ENCODE assay signal across 1 cellular context in the genomic region with DNA sequence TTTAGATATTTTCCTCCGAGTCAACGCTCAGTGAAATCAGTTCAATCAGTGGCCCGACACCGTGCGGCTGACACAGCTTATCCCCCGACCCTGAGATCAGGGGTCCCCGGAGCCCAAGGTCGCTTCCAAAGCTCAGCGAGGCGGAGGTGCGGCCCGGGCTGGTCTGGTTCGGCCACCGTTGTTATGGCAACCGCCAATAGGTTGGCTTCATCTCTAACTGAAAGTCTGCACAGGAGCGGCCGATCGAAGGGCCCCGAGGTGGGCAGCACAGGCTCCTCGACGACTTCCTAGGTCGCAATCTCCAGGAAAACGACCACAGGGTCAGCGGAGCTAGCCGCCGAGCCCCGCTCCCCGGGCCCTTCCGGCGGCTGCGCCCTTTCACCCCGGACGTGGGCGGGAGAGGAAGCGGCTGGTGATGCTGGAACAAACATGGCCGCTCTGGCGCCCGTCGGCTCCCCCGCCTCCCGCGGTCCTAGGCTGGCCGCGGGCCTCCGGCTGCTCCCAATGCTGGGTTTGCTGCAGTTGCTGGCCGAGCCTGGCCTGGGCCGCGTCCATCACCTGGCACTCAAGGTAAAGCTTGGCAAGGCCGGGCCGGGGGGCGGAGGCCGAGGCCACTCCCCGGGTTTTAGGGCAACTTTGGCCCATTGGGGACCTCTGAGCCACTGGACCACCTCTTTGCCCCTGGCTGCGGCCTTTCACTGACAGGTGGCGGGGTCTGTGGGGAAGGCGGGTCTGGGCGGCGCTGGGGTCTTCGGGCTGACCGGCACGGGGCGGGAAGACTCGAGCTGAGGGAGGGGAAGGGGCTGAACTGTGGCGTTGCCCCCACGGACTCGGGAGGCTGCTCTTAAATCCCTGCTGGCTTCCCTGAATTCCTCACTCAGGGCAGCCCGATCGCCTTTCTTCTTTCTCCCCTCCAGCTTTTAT.
TF ChIP-seq lines count a peak whose summit lies in the region.

Gene GPR107 (plus strand): TSS at position 403 of the 924 bp plus-strand sequence. CDS start 27 bp downstream, at position 430.

TF ChIP-seq in HepG2, 621 proteins besides CTCF, POLR2A, EP300 and RAD21 (continued from another document and continues in another):
- TF ChIP-seq ZNF10 (CRISPR knock-in tag; IDR thresholded peaks at IDR 0.05; ENCODE audit: borderline replicate concordance, low read depth), result no peak
- TF ChIP-seq YEATS4 (CRISPR knock-in tag; IDR thresholded peaks at IDR 0.05; ENCODE audit: borderline replicate concordance), result peak; percentile 88
- no peak for TF ChIP-seq DNMT1 (CRISPR knock-in tag; IDR thresholded peaks at IDR 0.05)
- no peak for TF ChIP-seq HOXA9 (CRISPR knock-in tag; IDR thresholded peaks at IDR 0.05; ENCODE audit: borderline replicate concordance)
- TF ChIP-seq MYPOP (CRISPR knock-in tag; IDR thresholded peaks at IDR 0.05), result no peak
- TF ChIP-seq ZNF549 (CRISPR knock-in tag; IDR thresholded peaks at IDR 0.05), result no peak
- TF ChIP-seq ZNF232 (CRISPR knock-in tag; IDR thresholded peaks at IDR 0.05; ENCODE audit: borderline replicate concordance), result no peak; the same call in 1 of the 2 replicates
- TF ChIP-seq SKI (IDR thresholded peaks at IDR 0.05; ENCODE audit: partially characterized antibody), result peak; percentile 74
- TF ChIP-seq, protein P1, sequence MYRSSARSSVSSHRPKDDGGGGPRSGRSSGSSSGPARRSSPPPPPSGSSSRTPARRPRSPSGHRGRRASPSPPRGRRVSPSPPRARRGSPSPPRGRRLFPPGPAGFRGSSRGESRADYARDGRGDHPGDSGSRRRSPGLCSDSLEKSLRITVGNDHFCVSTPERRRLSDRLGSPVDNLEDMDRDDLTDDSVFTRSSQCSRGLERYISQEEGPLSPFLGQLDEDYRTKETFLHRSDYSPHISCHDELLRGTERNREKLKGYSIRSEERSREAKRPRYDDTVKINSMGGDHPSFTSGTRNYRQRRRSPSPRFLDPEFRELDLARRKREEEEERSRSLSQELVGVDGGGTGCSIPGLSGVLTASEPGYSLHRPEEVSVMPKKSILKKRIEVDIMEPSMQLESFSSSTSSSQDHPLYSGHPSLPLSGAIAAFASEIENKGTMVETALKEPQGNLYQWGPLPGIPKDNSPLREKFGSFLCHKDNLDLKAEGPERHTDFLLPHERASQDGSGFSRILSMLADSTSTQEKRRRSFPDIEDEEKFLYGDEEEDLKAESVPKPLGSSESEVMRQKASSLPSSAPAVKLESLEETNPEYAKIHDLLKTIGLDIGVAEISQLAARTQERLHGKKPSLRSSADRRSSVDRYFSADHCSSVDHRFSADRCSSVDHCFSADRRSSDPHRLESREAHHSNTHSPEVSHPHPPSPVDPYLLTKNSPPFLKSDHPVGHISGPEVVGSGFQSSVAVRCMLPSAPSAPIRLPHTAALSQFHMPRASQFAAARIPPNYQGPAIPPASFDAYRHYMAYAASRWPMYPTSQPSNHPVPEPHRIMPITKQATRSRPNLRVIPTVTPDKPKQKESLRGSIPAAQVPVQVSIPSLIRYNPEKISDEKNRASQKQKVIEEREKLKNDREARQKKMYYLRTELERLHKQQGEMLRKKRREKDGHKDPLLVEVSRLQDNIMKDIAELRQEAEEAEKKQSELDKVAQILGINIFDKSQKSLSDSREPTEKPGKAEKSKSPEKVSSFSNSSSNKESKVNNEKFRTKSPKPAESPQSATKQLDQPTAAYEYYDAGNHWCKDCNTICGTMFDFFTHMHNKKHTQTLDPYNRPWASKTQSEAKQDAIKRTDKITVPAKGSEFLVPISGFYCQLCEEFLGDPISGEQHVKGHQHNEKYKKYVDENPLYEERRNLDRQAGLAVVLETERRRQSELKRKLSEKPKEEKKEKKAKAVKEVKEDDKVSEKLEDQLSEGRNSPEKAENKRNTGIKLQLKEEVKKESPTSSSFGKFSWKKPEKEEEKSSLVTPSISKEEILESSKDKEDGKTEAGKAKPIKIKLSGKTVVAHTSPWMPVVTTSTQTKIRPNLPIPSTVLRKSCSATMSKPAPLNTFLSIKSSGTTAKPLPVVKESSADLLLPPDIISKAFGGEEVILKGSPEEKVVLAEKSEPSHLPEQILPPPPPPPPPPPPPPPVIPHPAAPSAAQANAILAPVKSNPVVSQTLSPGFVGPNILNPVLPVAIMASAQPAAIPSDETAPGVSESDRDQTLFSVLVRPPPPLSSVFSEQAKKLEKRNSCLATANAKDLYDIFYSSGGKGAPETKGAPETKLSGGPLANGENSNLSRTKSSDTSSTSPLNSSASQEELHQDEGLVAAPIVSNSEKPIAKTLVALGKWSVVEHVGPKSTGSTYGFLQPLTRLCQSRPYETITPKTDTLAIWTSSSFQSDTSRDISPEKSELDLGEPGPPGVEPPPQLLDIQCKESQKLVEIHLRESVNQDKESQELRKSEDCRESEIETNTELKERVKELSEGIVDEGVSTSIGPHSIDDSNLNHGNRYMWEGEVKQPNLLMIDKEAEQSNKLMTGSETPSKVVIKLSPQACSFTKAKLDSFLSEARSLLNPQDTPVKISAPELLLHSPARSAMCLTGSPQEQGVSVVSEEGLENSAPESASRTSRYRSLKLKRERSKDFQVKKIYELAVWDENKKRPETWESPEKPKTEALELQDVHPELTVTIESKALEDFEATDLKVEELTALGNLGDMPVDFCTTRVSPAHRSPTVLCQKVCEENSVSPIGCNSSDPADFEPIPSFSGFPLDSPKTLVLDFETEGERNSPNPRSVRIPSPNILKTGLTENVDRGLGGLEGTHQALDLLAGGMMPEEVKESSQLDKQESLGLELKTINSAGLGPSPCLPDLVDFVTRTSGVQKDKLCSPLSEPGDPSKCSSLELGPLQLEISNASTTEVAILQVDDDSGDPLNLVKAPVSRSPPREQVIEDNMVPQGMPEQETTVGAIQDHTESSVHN (CRISPR knock-in tag; IDR thresholded peaks at IDR 0.05), result 0 out of 2 replicates have a peak, but pooled peaks have one; percentile 28
- TF ChIP-seq MAF1 (CRISPR knock-in tag; IDR thresholded peaks at IDR 0.05; ENCODE audit: borderline replicate concordance), result no peak
- TF ChIP-seq, protein P2, sequence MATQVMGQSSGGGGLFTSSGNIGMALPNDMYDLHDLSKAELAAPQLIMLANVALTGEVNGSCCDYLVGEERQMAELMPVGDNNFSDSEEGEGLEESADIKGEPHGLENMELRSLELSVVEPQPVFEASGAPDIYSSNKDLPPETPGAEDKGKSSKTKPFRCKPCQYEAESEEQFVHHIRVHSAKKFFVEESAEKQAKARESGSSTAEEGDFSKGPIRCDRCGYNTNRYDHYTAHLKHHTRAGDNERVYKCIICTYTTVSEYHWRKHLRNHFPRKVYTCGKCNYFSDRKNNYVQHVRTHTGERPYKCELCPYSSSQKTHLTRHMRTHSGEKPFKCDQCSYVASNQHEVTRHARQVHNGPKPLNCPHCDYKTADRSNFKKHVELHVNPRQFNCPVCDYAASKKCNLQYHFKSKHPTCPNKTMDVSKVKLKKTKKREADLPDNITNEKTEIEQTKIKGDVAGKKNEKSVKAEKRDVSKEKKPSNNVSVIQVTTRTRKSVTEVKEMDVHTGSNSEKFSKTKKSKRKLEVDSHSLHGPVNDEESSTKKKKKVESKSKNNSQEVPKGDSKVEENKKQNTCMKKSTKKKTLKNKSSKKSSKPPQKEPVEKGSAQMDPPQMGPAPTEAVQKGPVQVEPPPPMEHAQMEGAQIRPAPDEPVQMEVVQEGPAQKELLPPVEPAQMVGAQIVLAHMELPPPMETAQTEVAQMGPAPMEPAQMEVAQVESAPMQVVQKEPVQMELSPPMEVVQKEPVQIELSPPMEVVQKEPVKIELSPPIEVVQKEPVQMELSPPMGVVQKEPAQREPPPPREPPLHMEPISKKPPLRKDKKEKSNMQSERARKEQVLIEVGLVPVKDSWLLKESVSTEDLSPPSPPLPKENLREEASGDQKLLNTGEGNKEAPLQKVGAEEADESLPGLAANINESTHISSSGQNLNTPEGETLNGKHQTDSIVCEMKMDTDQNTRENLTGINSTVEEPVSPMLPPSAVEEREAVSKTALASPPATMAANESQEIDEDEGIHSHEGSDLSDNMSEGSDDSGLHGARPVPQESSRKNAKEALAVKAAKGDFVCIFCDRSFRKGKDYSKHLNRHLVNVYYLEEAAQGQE (IDR thresholded peaks at IDR 0.05; ENCODE audit: borderline replicate concordance in 1 of 2, low read depth in 1 of 2, low read length in 2 of 2), result peak in 1 of 2 experiments; percentile 53; a peak in 1 of 4 replicates
- peak; percentile 66; the same call in 1 of the 2 replicates for TF ChIP-seq POGZ (CRISPR knock-in tag; IDR thresholded peaks at IDR 0.05)
- no peak for TF ChIP-seq ZNF496 (CRISPR knock-in tag; IDR thresholded peaks at IDR 0.05; ENCODE audit: insufficient replicate concordance)
- TF ChIP-seq NFE2 (CRISPR knock-in tag; IDR thresholded peaks at IDR 0.05), result no peak
- peak; percentile 87 for TF ChIP-seq ASH2L (IDR thresholded peaks at IDR 0.05; ENCODE audit: insufficient read length, low read depth, low read length)
- peak; percentile 86; the same call in 1 of the 2 replicates for TF ChIP-seq NRL (CRISPR knock-in tag; IDR thresholded peaks at IDR 0.05; ENCODE audit: borderline replicate concordance)
- 0 out of 2 replicates have a peak, but pooled peaks have one; percentile 46 for TF ChIP-seq ZNF317 (CRISPR knock-in tag; IDR thresholded peaks at IDR 0.05)
- TF ChIP-seq PLRG1 (conservative IDR thresholded peaks at IDR 0.05), result no peak
- no peak for TF ChIP-seq ZNF256 (CRISPR knock-in tag; conservative IDR thresholded peaks at IDR 0.05)
- no peak for TF ChIP-seq CERS6 (CRISPR knock-in tag; IDR thresholded peaks at IDR 0.05)
- TF ChIP-seq, protein P3, sequence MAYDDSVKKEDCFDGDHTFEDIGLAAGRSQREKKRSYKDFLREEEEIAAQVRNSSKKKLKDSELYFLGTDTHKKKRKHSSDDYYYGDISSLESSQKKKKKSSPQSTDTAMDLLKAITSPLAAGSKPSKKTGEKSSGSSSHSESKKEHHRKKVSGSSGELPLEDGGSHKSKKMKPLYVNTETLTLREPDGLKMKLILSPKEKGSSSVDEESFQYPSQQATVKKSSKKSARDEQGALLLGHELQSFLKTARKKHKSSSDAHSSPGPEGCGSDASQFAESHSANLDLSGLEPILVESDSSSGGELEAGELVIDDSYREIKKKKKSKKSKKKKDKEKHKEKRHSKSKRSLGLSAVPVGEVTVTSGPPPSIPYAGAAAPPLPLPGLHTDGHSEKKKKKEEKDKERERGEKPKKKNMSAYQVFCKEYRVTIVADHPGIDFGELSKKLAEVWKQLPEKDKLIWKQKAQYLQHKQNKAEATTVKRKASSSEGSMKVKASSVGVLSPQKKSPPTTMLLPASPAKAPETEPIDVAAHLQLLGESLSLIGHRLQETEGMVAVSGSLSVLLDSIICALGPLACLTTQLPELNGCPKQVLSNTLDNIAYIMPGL (CRISPR knock-in tag; IDR thresholded peaks at IDR 0.05; ENCODE audit: borderline replicate concordance in 1 of 2, low read depth in 1 of 2), result peak; percentile 66 to 80; a peak in 3 of 4 replicates
- peak; percentile 78 for TF ChIP-seq SALL2 (CRISPR knock-in tag; IDR thresholded peaks at IDR 0.05)
- TF ChIP-seq ZNF780A (CRISPR knock-in tag; IDR thresholded peaks at IDR 0.05), result no peak
- TF ChIP-seq, protein P4, sequence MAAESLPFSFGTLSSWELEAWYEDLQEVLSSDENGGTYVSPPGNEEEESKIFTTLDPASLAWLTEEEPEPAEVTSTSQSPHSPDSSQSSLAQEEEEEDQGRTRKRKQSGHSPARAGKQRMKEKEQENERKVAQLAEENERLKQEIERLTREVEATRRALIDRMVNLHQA (CRISPR knock-in tag; IDR thresholded peaks at IDR 0.05), result no peak
- TF ChIP-seq ZNF550 (CRISPR knock-in tag; IDR thresholded peaks at IDR 0.05; ENCODE audit: borderline replicate concordance), result peak; percentile 85; the same call in 1 of the 2 replicates
- TF ChIP-seq, protein P5, sequence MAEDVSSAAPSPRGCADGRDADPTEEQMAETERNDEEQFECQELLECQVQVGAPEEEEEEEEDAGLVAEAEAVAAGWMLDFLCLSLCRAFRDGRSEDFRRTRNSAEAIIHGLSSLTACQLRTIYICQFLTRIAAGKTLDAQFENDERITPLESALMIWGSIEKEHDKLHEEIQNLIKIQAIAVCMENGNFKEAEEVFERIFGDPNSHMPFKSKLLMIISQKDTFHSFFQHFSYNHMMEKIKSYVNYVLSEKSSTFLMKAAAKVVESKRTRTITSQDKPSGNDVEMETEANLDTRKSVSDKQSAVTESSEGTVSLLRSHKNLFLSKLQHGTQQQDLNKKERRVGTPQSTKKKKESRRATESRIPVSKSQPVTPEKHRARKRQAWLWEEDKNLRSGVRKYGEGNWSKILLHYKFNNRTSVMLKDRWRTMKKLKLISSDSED (CRISPR knock-in tag; IDR thresholded peaks at IDR 0.05), result no peak
- 0 out of 2 replicates have a peak, but pooled peaks have one; percentile 62 for TF ChIP-seq ZNF615 (CRISPR knock-in tag; IDR thresholded peaks at IDR 0.05; ENCODE audit: borderline replicate concordance)
- TF ChIP-seq KDM5A (IDR thresholded peaks at IDR 0.05; ENCODE audit: borderline replicate concordance, low read length), result no peak; the same call in none of the 2 replicates
- no peak for TF ChIP-seq JUND (CRISPR knock-in tag; IDR thresholded peaks at IDR 0.05)
- peak; percentile 84 for TF ChIP-seq GABPA (IDR thresholded peaks at IDR 0.05; ENCODE audit: low read depth, low read length)
- peak; percentile 91 for TF ChIP-seq GABPA (CRISPR knock-in tag; IDR thresholded peaks at IDR 0.05; ENCODE audit: low read depth)
- TF ChIP-seq ZFP36L2 (CRISPR knock-in tag; IDR thresholded peaks at IDR 0.05), result no peak
- 0 out of 2 replicates have a peak, but pooled peaks have one; percentile 34 for TF ChIP-seq MEF2D (CRISPR knock-in tag; IDR thresholded peaks at IDR 0.05)
- no peak for TF ChIP-seq ZNF589 (CRISPR knock-in tag; conservative IDR thresholded peaks at IDR 0.05)
- TF ChIP-seq FOXO4 (CRISPR knock-in tag; conservative IDR thresholded peaks at IDR 0.05), result no peak
- peak; percentile 21; the same call in 1 of the 2 replicates for TF ChIP-seq ZNF788 (CRISPR knock-in tag; IDR thresholded peaks at IDR 0.05; ENCODE audit: borderline replicate concordance)
- TF ChIP-seq ZNF33A (CRISPR knock-in tag; IDR thresholded peaks at IDR 0.05; ENCODE audit: borderline replicate concordance), result no peak
- TF ChIP-seq TOPORS (CRISPR knock-in tag; IDR thresholded peaks at IDR 0.05), result no peak
